In genomic region chr15:100569406-100569805, GRCh38 we compare ENCODE assay signal across 1 cellular context.
TF ChIP-seq lines count a peak whose summit lies in the region.

No MANE protein-coding gene starts in this region.

TF ChIP-seq in IMR-90, 13 proteins besides CTCF, POLR2A, EP300 and RAD21 (continued from another document):
- TF ChIP-seq ELK1 (IDR thresholded peaks at IDR 0.05; ENCODE audit: borderline replicate concordance, low read depth, low read length), result no peak
